ENCODE assay signal across 15 cellular contexts in the genomic region with DNA sequence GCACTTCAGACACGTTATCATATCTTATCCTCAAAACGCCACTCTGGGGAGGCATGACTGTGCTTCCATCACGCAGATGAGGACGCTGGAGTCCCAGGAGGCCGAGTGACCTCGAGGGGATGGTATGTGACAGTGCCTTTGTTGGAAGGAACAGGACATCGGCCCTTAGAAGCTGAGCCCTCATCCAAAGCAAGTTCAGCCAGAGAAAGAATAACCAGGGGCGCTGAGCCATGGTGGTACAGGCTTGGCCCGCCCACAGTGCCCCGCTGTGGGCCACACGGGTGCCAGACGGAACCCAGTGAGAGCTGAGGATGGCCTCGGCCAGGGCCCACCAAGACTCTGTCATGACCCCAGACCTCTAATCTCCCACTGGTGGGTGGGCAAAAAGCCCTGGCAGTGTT. TPM values are rescaled to one million over a fixed set of nuclear protein-coding genes. Genes with fewer than 3 reads are reported as not detected.
DNase-seq lines count a peak whose midpoint lies in the region; ATAC-seq and TF ChIP-seq lines count a peak whose summit lies in the region.
"Had no signal": no experiment of that assay in that cellular context is flagged by ENCODE, and none has a peak within 500 bp of the region (broad histone marks: within the 10 kb centered on the region; RNA-seq: fewer than 3 reads in every experiment).

No MANE protein-coding gene starts in this region.

- no peaks in the 10 kb centered on the region for H3K36me3 ChIP-seq in WERI-Rb-1
- peaks cover 42% of the 10 kb centered on the region for H3K36me3 ChIP-seq in suprapubic skin

- TF ChIP-seq CTCF in WERI-Rb-1 (IDR thresholded peaks at IDR 0.05; ENCODE audit: low read depth, low read length), result no peak
- no peak for TF ChIP-seq CTCF in glutamatergic neuron (IDR thresholded peaks at IDR 0.05; ENCODE audit: partially characterized antibody, unreplicated experiment)
- TF ChIP-seq CTCF in nephron (IDR thresholded peaks at IDR 0.05; ENCODE audit: unreplicated experiment in 3 of 3), result no peak
- no peak for TF ChIP-seq CTCF in suprapubic skin (IDR thresholded peaks at IDR 0.05)

- TF ChIP-seq POLR2A in suprapubic skin (IDR thresholded peaks at IDR 0.05), result no peak

- H3K27me3 ChIP-seq in WERI-Rb-1 (ENCODE audit: insufficient read depth, low read depth, severe bottlenecking) (no peaks in the 10 kb centered on the region), suprapubic skin (no peaks in the 10 kb centered on the region)

- 75% methylated on average over 9 of the region's 13 CpGs for WGBS in suprapubic skin

- H3K27me3 Mint-ChIP-seq in glutamatergic neuron (ENCODE audit: unreplicated experiment), result peaks cover 8% of the 10 kb centered on the region
- H3K27me3 Mint-ChIP-seq in nephron (ENCODE audit: low read depth), result peaks cover 8% of the 10 kb centered on the region
- H3K27me3 Mint-ChIP-seq: activated B cell treated with CpG ODN at 0.5 μM for 24 hours; CD4-positive, CD25-positive, alpha-beta regulatory T cell; naive thymus-derived CD4-positive, alpha-beta T cell had no signal

- H3K9me3 ChIP-seq in WERI-Rb-1 (ENCODE audit: severe bottlenecking), result no peaks in the 10 kb centered on the region
- no peaks in the 10 kb centered on the region for H3K9me3 ChIP-seq in suprapubic skin

- no peak overlapping the region for H3K4me3 Mint-ChIP-seq in glutamatergic neuron (ENCODE audit: unreplicated experiment)
- no peak overlapping the region for H3K4me3 Mint-ChIP-seq in nephron
- H3K4me3 Mint-ChIP-seq: activated B cell treated with CpG ODN at 0.5 μM for 24 hours; CD4-positive, CD25-positive, alpha-beta regulatory T cell; naive thymus-derived CD4-positive, alpha-beta T cell had no signal

- ATAC-seq in HG02571 (IDR thresholded peaks at IDR 0.05; ENCODE audit: unreplicated experiment) (no peak), GM19351 (IDR thresholded peaks at IDR 0.05; ENCODE audit: unreplicated experiment) (no peak)
- ATAC-seq: naive thymus-derived CD4-positive, alpha-beta T cell had no signal

- H3K4me1 ChIP-seq in suprapubic skin, result peaks cover 74% of the 10 kb centered on the region

- DNase-seq in WERI-Rb-1, result peak; percentile 9
- peak; percentile 14 for DNase-seq in glutamatergic neuron
- DNase-seq in suprapubic skin (ENCODE audit: low spot score in 2 of 2), result peak; percentile 67 to 73
- DNase-seq in GF-D8 (lab: John Stamatoyannopoulos, UW), result no peak
- DNase-seq in activated CD4-positive, alpha-beta T cell treated with anti-CD3 and anti-CD28 coated beads for 48 hours, result no peak
- DNase-seq: activated B cell treated with CpG ODN at 0.5 μM for 24 hours; CD4-positive, CD25-positive, alpha-beta regulatory T cell; KG1; naive thymus-derived CD4-positive, alpha-beta T cell; NCI-H2029 treated with DMSO at 0.1 percent for 48 hours; NCI-H82; stimulated activated CD4-positive, alpha-beta T cell treated with anti-CD3 and anti-CD28 coated beads, Interleukin-1b, Interleukin-23, amount 100 ng/mL, for 48 hours had no signal

- no peak for TF ChIP-seq EP300 in suprapubic skin (IDR thresholded peaks at IDR 0.05)

- no peak overlapping the region for H3K4me3 ChIP-seq in WERI-Rb-1 (ENCODE audit: low read depth, low read length)
- H3K4me3 ChIP-seq in suprapubic skin, result no peak overlapping the region

- H3K4me1 Mint-ChIP-seq in glutamatergic neuron (ENCODE audit: low read depth, unreplicated experiment) (peaks cover 12% of the 10 kb centered on the region), nephron (peaks cover 55% of the 10 kb centered on the region)
- H3K4me1 Mint-ChIP-seq: CD4-positive, CD25-positive, alpha-beta regulatory T cell; naive thymus-derived CD4-positive, alpha-beta T cell had no signal

- H3K27ac ChIP-seq in WERI-Rb-1 (no peak overlapping the region), suprapubic skin (peak overlapping the region; percentile 90)

- H3K27ac Mint-ChIP-seq in glutamatergic neuron (ENCODE audit: unreplicated experiment) (no peak overlapping the region), nephron (peak overlapping the region; percentile 45 to 91 (median 90))
- H3K27ac Mint-ChIP-seq: activated B cell treated with CpG ODN at 0.5 μM for 24 hours; naive thymus-derived CD4-positive, alpha-beta T cell had no signal

- peaks cover 8% of the 10 kb centered on the region for H3K36me3 Mint-ChIP-seq in glutamatergic neuron (ENCODE audit: unreplicated experiment)
- H3K36me3 Mint-ChIP-seq in nephron (ENCODE audit: low read depth), result peaks cover 11% of the 10 kb centered on the region

- peaks cover 13% of the 10 kb centered on the region for H3K9me3 Mint-ChIP-seq in glutamatergic neuron (ENCODE audit: unreplicated experiment)
- no peaks in the 10 kb centered on the region for H3K9me3 Mint-ChIP-seq in nephron
- H3K9me3 Mint-ChIP-seq: activated B cell treated with CpG ODN at 0.5 μM for 24 hours; CD4-positive, CD25-positive, alpha-beta regulatory T cell; naive thymus-derived CD4-positive, alpha-beta T cell had no signal

RNA-seq across cellular contexts. Expression of gene HS1BP3, which starts 31.3 kb away (rescaled TPM):
- total RNA-seq in glutamatergic neuron (ENCODE audit: unreplicated experiment) (23.8 TPM), suprapubic skin (10 to 100 TPM; 23.3 to 38.2 (median 34.2) TPM)

RNA-seq across cellular contexts. Expression of gene GDF7, which starts 47.3 kb away (rescaled TPM):
- total RNA-seq in glutamatergic neuron (ENCODE audit: unreplicated experiment) (not detected), suprapubic skin (1 to 10 TPM; 1.9 to 3.1 (median 2.4) TPM)

Comparison
In these comparisons a context has a peak if more than half of its experiments do, and no peak if none do; other contexts are left out.
1. DNase-seq: peak in WERI-Rb-1 (single experiment), glutamatergic neuron (single experiment) and suprapubic skin (2 of 2); none in GF-D8 (single experiment) and activated CD4-positive, alpha-beta T cell treated with anti-CD3 and anti-CD28 coated beads for 48 hours (single experiment).